In genomic region chr6:104599821-104600658, GRCh38 we compare ENCODE assay signal across 20 cellular contexts.
A peak's percentile ranks its signal among the peaks of the same experiment; 100 is the strongest.
DNase-seq lines count a peak whose midpoint lies in the region; ATAC-seq, FAIRE-seq and TF ChIP-seq lines count a peak whose summit lies in the region.
"Had no signal": no experiment of that assay in that cellular context is flagged by ENCODE, and none has a peak within 500 bp of the region (broad histone marks: within the 10 kb centered on the region; RNA-seq: fewer than 3 reads in every experiment).

No MANE protein-coding gene starts in this region.

- CTCF ChIA-PET in SK-N-SH (lab: Yijun Ruan, JAX) = no interaction called here

- H4K20me1 ChIP-seq in SK-N-SH (ENCODE audit: insufficient read depth) = no peaks in the 10 kb centered on the region

- H3K36me3 ChIP-seq in SK-N-SH (replicated peaks in 1 of 2; ENCODE audit: control insufficient read depth in 1 of 2, insufficient read depth in 2 of 2, low read length in 1 of 2) = no peaks in the 10 kb centered on the region
- no peaks in the 10 kb centered on the region for H3K36me3 ChIP-seq in SK-N-MC (ENCODE audit: insufficient read depth, low read length)
- H3K36me3 ChIP-seq in pancreas = no peaks in the 10 kb centered on the region
- no peaks in the 10 kb centered on the region for H3K36me3 ChIP-seq in brain microvascular endothelial cell (replicated peaks)
- H3K36me3 ChIP-seq: HAP-1, SJCRH30 had no signal

- H3K27ac Mint-ChIP-seq in brain = peak overlapping the region; percentile 18 to 79 (median 37)
- H3K27ac Mint-ChIP-seq: CD4-positive, CD25-positive, alpha-beta regulatory T cell had no signal

- H3K79me2 ChIP-seq in SK-N-SH (ENCODE audit: insufficient read depth) = no peaks in the 10 kb centered on the region

- ATAC-seq in SK-N-SH treated with all-trans-retinoic acid at 6 μM for 48 hours (no peak), pancreas (peak in 3 of 4 donors; percentile 37 to 59 (median 48))
- ATAC-seq: K562 had no signal

- TF ChIP-seq CTCF in SK-N-SH (IDR thresholded peaks at IDR 0.05) = no peak
- no peak for TF ChIP-seq CTCF in brain (conservative IDR thresholded peaks at IDR 0.05)
- no peak for TF ChIP-seq CTCF in pancreas (IDR thresholded peaks at IDR 0.05)
- no peak for TF ChIP-seq CTCF in brain microvascular endothelial cell (IDR thresholded peaks at IDR 0.05; ENCODE audit: low read depth, low read length, missing control alignments)

- H3K27me3 Mint-ChIP-seq in brain = peaks cover 3% of the 10 kb centered on the region
- H3K27me3 Mint-ChIP-seq: CD4-positive, CD25-positive, alpha-beta regulatory T cell had no signal

- WGBS in SK-N-SH (ENCODE audit: low lambda C conversion rate) = 68% methylated on average over 3 of the region's 3 CpGs
- 53 to 57% methylated on average over 3 of the region's 3 CpGs for WGBS in pancreas, 2 donors

- no peak for FAIRE-seq in pancreas (lab: Jason Lieb, UNC)
- FAIRE-seq: K562 had no signal

- peak overlapping the region in 1 of 5 experiments; percentile 3 for H3K4me3 Mint-ChIP-seq in brain
- H3K4me3 Mint-ChIP-seq: CD4-positive, CD25-positive, alpha-beta regulatory T cell had no signal

- no peaks in the 10 kb centered on the region for H3K27me3 ChIP-seq in SK-N-SH (ENCODE audit: insufficient read depth)
- no peaks in the 10 kb centered on the region for H3K27me3 ChIP-seq in pancreas
- H3K27me3 ChIP-seq in brain microvascular endothelial cell (replicated peaks) = no peaks in the 10 kb centered on the region
- H3K27me3 ChIP-seq: SJCRH30 had no signal

- H3K4me1 Mint-ChIP-seq in brain = peaks cover 57% of the 10 kb centered on the region
- H3K4me1 Mint-ChIP-seq: CD4-positive, CD25-positive, alpha-beta regulatory T cell had no signal

- in situ Hi-C loops in brain microvascular endothelial cell (cut with HindIII; ENCODE audit: low pct_ligation_motif_present, low sequenced_read_pairs) = no loop called here

- H3K36me3 Mint-ChIP-seq in brain = no peaks in the 10 kb centered on the region
- H3K36me3 Mint-ChIP-seq: CD4-positive, CD25-positive, alpha-beta regulatory T cell had no signal

- H3K27ac ChIP-seq in SK-N-SH (ENCODE audit: low read depth in 2 of 2, low read length in 1 of 2) (no peak overlapping the region; a peak in 1 of 4 replicates), SK-N-MC (peak overlapping the region; percentile 89; the same call in 1 of the 2 replicates), pancreas (no peak overlapping the region), brain microvascular endothelial cell (no peak overlapping the region)
- H3K27ac ChIP-seq: 22Rv1, PC-9, SJCRH30 had no signal

- H3K9me3 ChIP-seq in SK-N-SH = no peaks in the 10 kb centered on the region
- no peaks in the 10 kb centered on the region; the same call in 1 of the 2 replicates for H3K9me3 ChIP-seq in SK-N-MC (ENCODE audit: low read depth, low read length)
- no peaks in the 10 kb centered on the region for H3K9me3 ChIP-seq in pancreas
- H3K9me3 ChIP-seq: HAP-1, SJCRH30 had no signal

- H3K9me2 ChIP-seq in SK-N-SH = no peaks in the 10 kb centered on the region

- TF ChIP-seq RAD21 in SK-N-SH (IDR thresholded peaks at IDR 0.05; ENCODE audit: low read length) = no peak

- POLR2A ChIA-PET in SK-N-SH (lab: Yijun Ruan, JAX) = no interaction called here

- peaks cover 0 to 5% (median 0%) of the 10 kb centered on the region in 5 experiments for H3K9me3 Mint-ChIP-seq in brain

- intact Hi-C loops in pancreas (cut with DNase I) = no loop called here

- H3K4me3 ChIP-seq in SK-N-SH (ENCODE audit: low read depth in 2 of 2, low read length in 1 of 2) (no peak overlapping the region), SK-N-MC (peak overlapping the region; percentile 75; the same call in 1 of the 2 replicates), pancreas (no peak overlapping the region), brain microvascular endothelial cell (ENCODE audit: low read depth, low read length) (no peak overlapping the region)
- H3K4me3 ChIP-seq: HAP-1, K562, PC-9, SJCRH30 had no signal

- TF ChIP-seq EP300 in SK-N-SH (IDR thresholded peaks at IDR 0.05; ENCODE audit: borderline replicate concordance in 1 of 2, low read depth in 1 of 2, low read length in 1 of 2) = no peak

- H2AFZ ChIP-seq in SK-N-SH (ENCODE audit: low read depth) = 0 out of 2 replicates have a peak overlapping the region, but pooled peaks have one; percentile 2
- H2AFZ ChIP-seq: PC-9 had no signal

- H3K4me2 ChIP-seq in SK-N-SH = no peak overlapping the region
- H3K4me2 ChIP-seq: PC-9 had no signal

- H3K4me1 ChIP-seq in SK-N-SH (ENCODE audit: control insufficient read depth in 1 of 2, insufficient read depth in 2 of 2, low read depth in 1 of 2, low read length in 1 of 2) = peaks cover 18 to 21% of the 10 kb centered on the region in 2 experiments
- H3K4me1 ChIP-seq in pancreas = no peaks in the 10 kb centered on the region
- H3K4me1 ChIP-seq: HAP-1, SJCRH30 had no signal

- H3F3A ChIP-seq in SK-N-SH (replicated peaks; ENCODE audit: insufficient read depth) = no peaks in the 10 kb centered on the region

- no peak for DNase-seq in SK-N-SH
- no peak for DNase-seq in SK-N-MC (ENCODE audit: low read depth, low spot score)
- DNase-seq in pancreas = no peak
- DNase-seq in HuH-7.5 (ENCODE audit: low spot score) = no peak
- DNase-seq in brain microvascular endothelial cell = no peak
- DNase-seq in NCI-H1048 (lab: John Stamatoyannopoulos, UW) = no peak
- DNase-seq: CD4-positive, CD25-positive, alpha-beta regulatory T cell; COR-L47; DMS 273 treated with DMSO at 0.1 percent for 48 hours; DND-41; NCI-H187; NCI-H2107; NCI-H524; PC-9; SJCRH30 had no signal

- no peak overlapping the region for H3K9ac ChIP-seq in SK-N-SH
- no peak overlapping the region for H3K9ac ChIP-seq in SK-N-MC (ENCODE audit: insufficient read length)

TF ChIP-seq in SK-N-SH, 30 proteins besides CTCF, POLR2A, EP300 and RAD21 (continues in another document):
- TF ChIP-seq EZH2phosphoT487 (IDR thresholded peaks at IDR 0.05; ENCODE audit: borderline replicate concordance, low read depth) = no peak
- no peak for TF ChIP-seq USF2 (IDR thresholded peaks at IDR 0.05; ENCODE audit: borderline replicate concordance, low read depth, low read length)
- TF ChIP-seq PBX3 (IDR thresholded peaks at IDR 0.05) = no peak
- no peak for TF ChIP-seq NRF1 (IDR thresholded peaks at IDR 0.05; ENCODE audit: low read depth, low read length)
- no peak for TF ChIP-seq USF1 (IDR thresholded peaks at IDR 0.05; ENCODE audit: borderline replicate concordance, low read depth)

TF ChIP-seq in SK-N-SH treated with all-trans-retinoic acid at 6 μM for 48 hours, 23 proteins besides CTCF, POLR2A, EP300 and RAD21:
- no peak for TF ChIP-seq PPARA (CRISPR knock-in tag; IDR thresholded peaks at IDR 0.05; ENCODE audit: borderline replicate concordance)
- TF ChIP-seq ZNF565 (CRISPR knock-in tag; conservative IDR thresholded peaks at IDR 0.05; ENCODE audit: low read depth) = no peak
- TF ChIP-seq ARNTL (CRISPR knock-in tag; IDR thresholded peaks at IDR 0.05; ENCODE audit: borderline replicate concordance, low read depth) = no peak
- TF ChIP-seq RARB (CRISPR knock-in tag; IDR thresholded peaks at IDR 0.05) = no peak
- TF ChIP-seq ZFP30 (CRISPR knock-in tag; IDR thresholded peaks at IDR 0.05) = no peak
- no peak for TF ChIP-seq ZNF70 (CRISPR knock-in tag; IDR thresholded peaks at IDR 0.05)
- no peak for TF ChIP-seq OSR1 (CRISPR knock-in tag; IDR thresholded peaks at IDR 0.05)
- no peak for TF ChIP-seq GLIS3 (CRISPR knock-in tag; IDR thresholded peaks at IDR 0.05)
- TF ChIP-seq TSHZ2 (CRISPR knock-in tag; IDR thresholded peaks at IDR 0.05) = no peak
- no peak for TF ChIP-seq ZNF8 (CRISPR knock-in tag; IDR thresholded peaks at IDR 0.05)
- TF ChIP-seq ESRRG (CRISPR knock-in tag; IDR thresholded peaks at IDR 0.05) = no peak
